Comparison of ENCODE assay signal across 26 cellular contexts in the genomic region with DNA sequence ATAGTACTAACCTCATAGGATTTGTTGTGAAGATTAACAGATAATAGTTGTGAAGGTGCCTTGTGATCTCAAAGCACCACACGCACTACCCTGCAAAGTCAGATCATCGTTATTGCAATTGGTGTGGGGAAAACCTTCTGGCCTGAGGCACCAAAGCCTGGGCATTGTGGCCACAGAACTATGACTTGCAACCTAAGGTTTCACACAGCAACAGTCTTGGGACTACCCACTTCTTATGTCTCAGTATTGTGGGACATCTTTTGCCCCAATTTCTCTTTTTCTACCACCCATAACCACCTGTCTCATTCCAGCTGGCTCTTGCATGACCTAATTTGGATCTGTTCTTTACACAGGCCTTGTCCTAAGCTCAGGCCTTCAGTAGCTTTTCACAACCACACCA.
"Had no signal": no experiment of that assay in that cellular context is flagged by ENCODE, and none has a peak within 500 bp of the region (broad histone marks: within the 10 kb centered on the region; RNA-seq: fewer than 3 reads in every experiment).

No MANE protein-coding gene starts in this region.

- H3K4me1 ChIP-seq: esophagus squamous epithelium, left lung, lower lobe of right lung had no signal

- H3K36me3 ChIP-seq: esophagus squamous epithelium, gastrocnemius medialis, heart right ventricle, left lung, lower lobe of right lung had no signal

- FAIRE-seq: endometrium, islet of Langerhans, keratinocyte had no signal

- ATAC-seq: effector memory CD8-positive, alpha-beta T cell; esophagus mucosa; gastrocnemius medialis; left lung; lower lobe of right lung; mucosa of descending colon; naive thymus-derived CD8-positive, alpha-beta T cell had no signal

- H3K4me3 ChIP-seq: esophagus squamous epithelium, gastrocnemius medialis, heart right ventricle, left lung, lower lobe of right lung, mucosa of descending colon had no signal

- H3K9me3 ChIP-seq: esophagus squamous epithelium, gastrocnemius medialis, heart right ventricle, left lung, lower lobe of right lung, mucosa of descending colon had no signal

- H3K27ac ChIP-seq: epithelial cell of prostate, esophagus squamous epithelium, gastrocnemius medialis, left lung, lower lobe of right lung had no signal

- H3K27me3 ChIP-seq: esophagus squamous epithelium, gastrocnemius medialis, heart right ventricle, left lung had no signal

- DNase-seq: cortex of kidney; effector CD8-positive, alpha-beta T cell; effector memory CD8-positive, alpha-beta T cell; endodermal cell; erythroblast; esophagus squamous epithelium; foreskin fibroblast; foreskin melanocyte; gastrocnemius medialis; glutamatergic neuron; head of caudate nucleus; heart right ventricle; hippocampal formation; left cardiac atrium; left lung; left ventricle myocardium superior; lower lobe of right lung; mesenchymal stem cell; mucosa of descending colon; naive B cell; naive thymus-derived CD8-positive, alpha-beta T cell had no signal
